ENCODE assay signal across 19 cellular contexts in the genomic region with DNA sequence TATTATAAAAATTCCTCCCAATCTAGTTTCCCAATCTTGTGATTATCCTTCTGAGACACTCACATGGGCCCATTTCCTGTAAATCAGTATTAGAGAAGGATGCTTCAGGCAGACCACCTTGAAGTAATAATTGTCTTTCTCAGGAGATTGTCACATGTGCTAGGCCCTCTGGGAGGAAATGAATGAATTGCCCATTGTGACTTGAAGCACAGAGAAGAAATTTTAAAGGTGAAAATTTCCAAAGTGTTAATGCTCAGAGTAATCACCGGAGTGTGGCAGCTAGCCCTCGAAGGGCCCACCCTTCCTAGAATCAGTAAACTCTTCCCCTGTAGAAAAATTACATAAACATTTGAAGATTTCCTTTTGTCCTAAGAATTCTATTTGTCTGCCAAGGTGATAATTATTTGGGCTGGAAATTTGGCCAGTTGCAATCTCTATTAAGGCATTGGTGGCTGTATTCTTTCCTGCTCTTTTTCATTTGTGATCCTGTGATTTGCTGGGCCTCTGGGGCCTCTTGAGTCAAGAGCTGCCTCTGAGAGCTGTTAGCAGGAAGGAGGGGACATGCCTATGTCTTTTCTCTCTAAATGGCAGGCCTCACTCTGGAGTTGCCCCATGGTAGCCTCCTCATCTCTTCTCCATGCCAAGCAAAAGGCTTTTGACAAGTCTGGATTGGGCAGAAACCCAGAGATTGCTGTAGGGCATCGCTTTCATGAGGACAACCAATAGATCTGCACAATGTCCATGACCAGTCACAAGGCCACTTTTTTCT.
"Had no signal": no experiment of that assay in that cellular context is flagged by ENCODE, and none has a peak within 500 bp of the region (broad histone marks: within the 10 kb centered on the region; RNA-seq: fewer than 3 reads in every experiment).

No MANE protein-coding gene starts in this region.

- H3K9me3 ChIP-seq: esophagus muscularis mucosa, gastrocnemius medialis, tibial artery had no signal

- H3K36me3 ChIP-seq: esophagus muscularis mucosa, gastrocnemius medialis, tibial artery had no signal

- ATAC-seq: left colon, natural killer cell had no signal

- H3K27ac ChIP-seq: coronary artery, esophagus muscularis mucosa, tibial artery had no signal

- DNase-seq: activated B cell treated with CpG ODN at 0.5 μM for 24 hours; activated CD4-positive, alpha-beta memory T cell treated with anti-CD3 and anti-CD28 coated beads for 36 hours; activated CD4-positive, alpha-beta T cell treated with anti-CD3 and anti-CD28 coated beads for 4 hours; activated naive CD4-positive, alpha-beta T cell treated with Interleukin-2 at 50 U/mL for 16 hours; activated naive CD8-positive, alpha-beta T cell treated with anti-CD3 and anti-CD28 coated beads for 36 hours; activated T-cell treated with anti-CD3 and anti-CD28 coated beads, Interleukin-2, amount 50 U/mL, for 48 hours; cerebellar nuclear complex; gastrocnemius medialis; islet precursor cell; left colon; midbrain; natural killer cell; retina; stimulated activated CD4-positive, alpha-beta T cell treated with anti-CD3 and anti-CD28 coated beads, Interleukin-4, amount 100 ng/mL, for 24 hours; stimulated activated naive CD4-positive, alpha-beta T cell treated with Interleukin-2 at 50 U/mL for 16 hours; T-helper 9 cell; tibial artery had no signal

- H3K4me3 ChIP-seq: coronary artery, esophagus muscularis mucosa, gastrocnemius medialis, tibial artery had no signal

- H3K4me1 ChIP-seq: gastrocnemius medialis, tibial artery had no signal

- H3K27me3 ChIP-seq: esophagus muscularis mucosa, gastrocnemius medialis, tibial artery had no signal
